13 cellular contexts compared by ENCODE assay signal in genomic region chr15:96428742-96429141, GRCh38.
A peak's percentile ranks its signal among the peaks of the same experiment; 100 is the strongest.
DNase-seq lines count a peak whose midpoint lies in the region; ATAC-seq and TF ChIP-seq lines count a peak whose summit lies in the region.
"Had no signal": no experiment of that assay in that cellular context is flagged by ENCODE, and none has a peak within 500 bp of the region (broad histone marks: within the 10 kb centered on the region; RNA-seq: fewer than 3 reads in every experiment).

No MANE protein-coding gene starts in this region.

- no peaks in the 10 kb centered on the region for H3K4me1 ChIP-seq in RWPE2 (ENCODE audit: insufficient read depth, poor library complexity, severe bottlenecking)

- no peaks in the 10 kb centered on the region for H3K36me3 ChIP-seq in RWPE2 (ENCODE audit: low read depth)
- H3K36me3 ChIP-seq: tibial nerve had no signal

- TF ChIP-seq CTCF in RWPE2 (IDR thresholded peaks at IDR 0.05; ENCODE audit: poor library complexity, severe bottlenecking) (no peak), fibroblast of pulmonary artery (IDR thresholded peaks at IDR 0.05; ENCODE audit: low read length, missing control alignments) (no peak), osteocyte (IDR thresholded peaks at IDR 0.05) (no peak)
- no peak for TF ChIP-seq CTCF in CD4-positive, alpha-beta T cell (IDR thresholded peaks at IDR 0.05)

- H3K9me3 ChIP-seq in RWPE2 (ENCODE audit: severe bottlenecking) = no peaks in the 10 kb centered on the region
- no peaks in the 10 kb centered on the region for H3K9me3 ChIP-seq in CD4-positive, alpha-beta T cell (ENCODE audit: control insufficient read depth, low read length)
- H3K9me3 ChIP-seq: tibial nerve had no signal

- H3K4me3 ChIP-seq in RWPE2 (ENCODE audit: severe bottlenecking) (no peak overlapping the region), fibroblast of pulmonary artery (replicated peaks; ENCODE audit: low read depth, low read length) (no peak overlapping the region)
- H3K4me3 ChIP-seq: tibial nerve had no signal

- ATAC-seq in RWPE2 (ENCODE audit: low read depth) = peak; percentile 98
- ATAC-seq in CD4-positive, alpha-beta T cell (ENCODE audit: poor library complexity) = no peak
- ATAC-seq in HG02938 (IDR thresholded peaks at IDR 0.05; ENCODE audit: unreplicated experiment) = no peak
- ATAC-seq: effector memory CD8-positive, alpha-beta T cell had no signal

- CTCF ChIA-PET in CD4-positive, alpha-beta T cell (lab: Charles Lee) = no interaction called here

- H3K4me1 Mint-ChIP-seq in osteocyte (ENCODE audit: unreplicated experiment) = peaks cover 9% of the 10 kb centered on the region
- no peaks in the 10 kb centered on the region for H3K4me1 Mint-ChIP-seq in CD4-positive, alpha-beta T cell (ENCODE audit: low read depth)
- H3K4me1 Mint-ChIP-seq in activated T-cell treated with anti-CD3 and anti-CD28 coated beads, Interleukin-2, amount 50 U/mL, for 24 hours (ENCODE audit: low read depth) = no peaks in the 10 kb centered on the region
- H3K4me1 Mint-ChIP-seq: IgD-negative memory B cell had no signal

- H3K27ac Mint-ChIP-seq in osteocyte (ENCODE audit: unreplicated experiment) = peak overlapping the region; percentile 8
- no peak overlapping the region for H3K27ac Mint-ChIP-seq in CD4-positive, alpha-beta T cell
- H3K27ac Mint-ChIP-seq in activated T-cell treated with anti-CD3 and anti-CD28 coated beads, Interleukin-2, amount 50 U/mL, for 24 hours = no peak overlapping the region
- H3K27ac Mint-ChIP-seq: effector memory CD8-positive, alpha-beta T cell; IgD-negative memory B cell had no signal

- H3K27me3 ChIP-seq in RWPE2 (ENCODE audit: insufficient read depth, poor library complexity, severe bottlenecking) = peaks cover 57% of the 10 kb centered on the region
- no peaks in the 10 kb centered on the region for H3K27me3 ChIP-seq in CD4-positive, alpha-beta T cell (ENCODE audit: control insufficient read depth, insufficient read depth, low read length)
- H3K27me3 ChIP-seq: tibial nerve had no signal

- peak; percentile 98 for DNase-seq in EH (ENCODE audit: low read depth)
- DNase-seq in RWPE2 (ENCODE audit: low spot score) = peak; percentile 58
- DNase-seq in fibroblast of pulmonary artery (ENCODE audit: low read depth) = peak; percentile 92
- DNase-seq in osteocyte (ENCODE audit: extremely low spot score, unreplicated experiment) = no peak
- DNase-seq in caudate nucleus (lab: John Stamatoyannopoulos, UW) = no peak
- DNase-seq in CD4-positive, alpha-beta T cell = no peak
- no peak for DNase-seq in activated T-cell treated with anti-CD3 and anti-CD28 coated beads, Interleukin-2, amount 50 U/mL, for 24 hours
- DNase-seq: activated gamma-delta T cell treated with Interleukin-2 at 50 U/mL for 16 hours; DMS153; effector memory CD8-positive, alpha-beta T cell had no signal

- H3K4me3 Mint-ChIP-seq in osteocyte (ENCODE audit: unreplicated experiment) = no peak overlapping the region
- H3K4me3 Mint-ChIP-seq in CD4-positive, alpha-beta T cell = no peak overlapping the region
- no peak overlapping the region for H3K4me3 Mint-ChIP-seq in activated T-cell treated with anti-CD3 and anti-CD28 coated beads, Interleukin-2, amount 50 U/mL, for 24 hours
- H3K4me3 Mint-ChIP-seq: effector memory CD8-positive, alpha-beta T cell; IgD-negative memory B cell had no signal

- H3K27ac ChIP-seq in RWPE2 (ENCODE audit: poor library complexity, severe bottlenecking) (no peak overlapping the region), caudate nucleus (ENCODE audit: low read depth, low read length) (no peak overlapping the region)
- no peak overlapping the region for H3K27ac ChIP-seq in CD4-positive, alpha-beta T cell (ENCODE audit: low read depth, low read length)

- H3K9me3 Mint-ChIP-seq in osteocyte (ENCODE audit: unreplicated experiment) = peaks cover 6% of the 10 kb centered on the region
- H3K9me3 Mint-ChIP-seq in CD4-positive, alpha-beta T cell = peaks cover 2% of the 10 kb centered on the region
- H3K9me3 Mint-ChIP-seq in activated T-cell treated with anti-CD3 and anti-CD28 coated beads, Interleukin-2, amount 50 U/mL, for 24 hours = no peaks in the 10 kb centered on the region
- H3K9me3 Mint-ChIP-seq: effector memory CD8-positive, alpha-beta T cell had no signal

- intact Hi-C loops in CD4-positive, alpha-beta T cell (cut with DNase I, micrococcal nuclease) = no loop called here

- POLR2A ChIA-PET in CD4-positive, alpha-beta T cell (lab: Charles Lee) = no interaction called here

- H3K36me3 Mint-ChIP-seq in osteocyte (ENCODE audit: unreplicated experiment) = no peaks in the 10 kb centered on the region
- H3K36me3 Mint-ChIP-seq in CD4-positive, alpha-beta T cell (ENCODE audit: low read depth) = no peaks in the 10 kb centered on the region
- H3K36me3 Mint-ChIP-seq in activated T-cell treated with anti-CD3 and anti-CD28 coated beads, Interleukin-2, amount 50 U/mL, for 24 hours (ENCODE audit: low read depth) = no peaks in the 10 kb centered on the region
- H3K36me3 Mint-ChIP-seq: IgD-negative memory B cell had no signal

- H3K27me3 Mint-ChIP-seq in osteocyte (ENCODE audit: unreplicated experiment) = peaks cover 44% of the 10 kb centered on the region
- H3K27me3 Mint-ChIP-seq in CD4-positive, alpha-beta T cell = peaks cover 10% of the 10 kb centered on the region
- peaks cover 10% of the 10 kb centered on the region for H3K27me3 Mint-ChIP-seq in activated T-cell treated with anti-CD3 and anti-CD28 coated beads, Interleukin-2, amount 50 U/mL, for 24 hours
- H3K27me3 Mint-ChIP-seq: IgD-negative memory B cell had no signal

Comparison
In these comparisons a context has a peak if more than half of its experiments do, and no peak if none do; other contexts are left out.
1. DNase-seq: peak in EH (single experiment), RWPE2 (single experiment) and fibroblast of pulmonary artery (single experiment); none in osteocyte (single experiment), caudate nucleus (0 of 61), CD4-positive, alpha-beta T cell (0 of 10) and activated T-cell treated with anti-CD3 and anti-CD28 coated beads, Interleukin-2, amount 50 U/mL, for 24 hours (single experiment).